1 cellular context compared by ENCODE assay signal in the genomic region with DNA sequence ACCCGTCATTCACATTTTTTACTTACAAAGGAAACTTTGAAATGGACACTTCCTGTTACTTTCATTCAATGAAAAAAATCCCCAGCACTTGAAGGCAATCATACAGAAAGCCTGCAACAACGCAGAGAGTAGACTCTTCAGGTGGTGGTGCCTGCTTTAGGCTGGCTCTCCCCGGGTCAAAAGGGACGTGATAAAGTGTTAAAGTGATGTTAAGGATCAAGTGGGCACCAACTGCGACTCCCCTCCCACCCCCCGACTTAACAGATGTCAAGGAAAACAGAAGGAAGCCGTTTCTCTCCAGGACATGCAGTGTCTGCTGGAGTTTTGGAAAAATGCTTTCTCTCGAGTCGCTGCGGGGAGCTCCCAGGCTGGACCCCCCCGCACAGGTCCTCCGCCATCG.
TF ChIP-seq lines count a peak whose summit lies in the region.

No MANE protein-coding gene starts in this region.

TF ChIP-seq in HEK293, 187 proteins besides CTCF, POLR2A, EP300 and RAD21 (continued from another document):
- TF ChIP-seq, protein P1, sequence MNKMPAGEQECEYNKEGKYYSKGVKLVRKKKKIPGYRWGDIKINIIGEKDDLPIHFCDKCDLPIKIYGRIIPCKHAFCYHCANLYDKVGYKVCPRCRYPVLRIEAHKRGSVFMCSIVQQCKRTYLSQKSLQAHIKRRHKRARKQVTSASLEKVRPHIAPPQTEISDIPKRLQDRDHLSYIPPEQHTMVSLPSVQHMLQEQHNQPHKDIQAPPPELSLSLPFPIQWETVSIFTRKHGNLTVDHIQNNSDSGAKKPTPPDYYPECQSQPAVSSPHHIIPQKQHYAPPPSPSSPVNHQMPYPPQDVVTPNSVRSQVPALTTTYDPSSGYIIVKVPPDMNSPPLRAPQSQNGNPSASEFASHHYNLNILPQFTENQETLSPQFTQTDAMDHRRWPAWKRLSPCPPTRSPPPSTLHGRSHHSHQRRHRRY (tag by site-specific recombination; IDR thresholded peaks at IDR 0.05), result no peak
- TF ChIP-seq, protein P2, sequence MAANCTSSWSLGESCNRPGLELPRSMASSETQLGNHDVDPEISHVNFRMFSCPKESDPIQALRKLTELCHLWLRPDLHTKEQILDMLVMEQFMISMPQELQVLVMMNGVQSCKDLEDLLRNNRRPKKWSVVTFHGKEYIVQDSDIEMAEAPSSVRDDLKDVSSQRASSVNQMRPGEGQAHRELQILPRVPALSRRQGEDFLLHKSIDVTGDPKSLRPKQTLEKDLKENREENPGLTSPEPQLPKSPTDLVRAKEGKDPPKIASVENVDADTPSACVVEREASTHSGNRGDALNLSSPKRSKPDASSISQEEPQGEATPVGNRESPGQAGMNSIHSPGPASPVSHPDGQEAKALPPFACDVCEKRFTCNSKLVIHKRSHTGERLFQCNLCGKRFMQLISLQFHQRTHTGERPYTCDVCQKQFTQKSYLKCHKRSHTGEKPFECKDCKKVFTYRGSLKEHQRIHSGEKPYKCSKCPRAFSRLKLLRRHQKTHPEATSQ (tag by site-specific recombination; IDR thresholded peaks at IDR 0.05), result no peak
- TF ChIP-seq, protein P3, sequence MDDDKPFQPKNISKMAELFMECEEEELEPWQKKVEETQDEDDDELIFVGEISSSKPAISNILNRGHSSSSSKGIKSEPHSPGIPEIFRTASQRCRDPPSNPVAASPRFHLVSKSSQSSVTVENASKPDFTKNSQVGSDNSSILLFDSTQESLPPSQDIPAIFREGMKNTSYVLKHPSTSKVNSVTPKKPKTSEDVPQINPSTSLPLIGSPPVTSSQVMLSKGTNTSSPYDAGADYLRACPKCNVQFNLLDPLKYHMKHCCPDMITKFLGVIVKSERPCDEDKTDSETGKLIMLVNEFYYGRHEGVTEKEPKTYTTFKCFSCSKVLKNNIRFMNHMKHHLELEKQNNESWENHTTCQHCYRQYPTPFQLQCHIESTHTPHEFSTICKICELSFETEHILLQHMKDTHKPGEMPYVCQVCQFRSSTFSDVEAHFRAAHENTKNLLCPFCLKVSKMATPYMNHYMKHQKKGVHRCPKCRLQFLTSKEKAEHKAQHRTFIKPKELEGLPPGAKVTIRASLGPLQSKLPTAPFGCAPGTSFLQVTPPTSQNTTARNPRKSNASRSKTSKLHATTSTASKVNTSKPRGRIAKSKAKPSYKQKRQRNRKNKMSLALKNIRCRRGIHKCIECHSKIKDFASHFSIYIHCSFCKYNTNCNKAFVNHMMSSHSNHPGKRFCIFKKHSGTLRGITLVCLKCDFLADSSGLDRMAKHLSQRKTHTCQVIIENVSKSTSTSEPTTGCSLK (tag by site-specific recombination; IDR thresholded peaks at IDR 0.05), result no peak
- TF ChIP-seq ZNF274 (IDR thresholded peaks at IDR 0.05; ENCODE audit: low read length), result no peak
- no peak for TF ChIP-seq ZNF274 (tag by site-specific recombination; IDR thresholded peaks at IDR 0.05; ENCODE audit: borderline replicate concordance)
- TF ChIP-seq MYNN (tag by site-specific recombination; IDR thresholded peaks at IDR 0.05; ENCODE audit: borderline replicate concordance), result no peak
- no peak for TF ChIP-seq ZNF37A (tag by site-specific recombination; IDR thresholded peaks at IDR 0.05)
- TF ChIP-seq KLF9 (tag by site-specific recombination; IDR thresholded peaks at IDR 0.05; ENCODE audit: low read depth), result no peak
- no peak for TF ChIP-seq ZNF621 (tag by site-specific recombination; IDR thresholded peaks at IDR 0.05)
- no peak for TF ChIP-seq ZNF521 (tag by site-specific recombination; IDR thresholded peaks at IDR 0.05)
- TF ChIP-seq WT1 (tag by site-specific recombination; IDR thresholded peaks at IDR 0.05), result no peak
- TF ChIP-seq FEZF1 (tag by site-specific recombination; IDR thresholded peaks at IDR 0.05), result no peak
